Comparison of ENCODE assay signal across 36 cellular contexts in the genomic region with DNA sequence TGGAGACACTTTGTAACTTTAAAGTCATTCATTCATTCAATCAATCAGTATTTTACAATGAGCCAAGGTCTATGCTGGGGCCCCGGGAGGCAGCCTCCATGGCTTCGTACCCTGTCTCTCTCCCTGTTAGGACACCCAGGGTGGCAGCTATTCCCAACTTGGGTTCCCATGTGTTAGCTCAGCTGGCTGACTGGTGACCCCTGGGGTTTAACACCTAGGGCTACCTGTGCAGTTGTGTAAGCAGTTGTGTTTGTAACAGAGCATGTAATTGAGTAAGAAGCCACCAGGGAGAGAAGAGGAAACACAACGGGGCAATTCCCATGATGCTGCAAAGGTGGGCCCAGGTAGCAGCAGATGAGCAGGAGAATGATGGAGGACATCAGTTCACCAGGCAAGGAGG.
"Had no signal": no experiment of that assay in that cellular context is flagged by ENCODE, and none has a peak within 500 bp of the region (broad histone marks: within the 10 kb centered on the region; RNA-seq: fewer than 3 reads in every experiment).

No MANE protein-coding gene starts in this region.

- H3K4me1 ChIP-seq: adrenal gland, body of pancreas had no signal

- H3K4me3 ChIP-seq: adrenal gland, body of pancreas, K562, PC-9 had no signal

- DNase-seq: activated CD4-positive, alpha-beta T cell treated with anti-CD3 and anti-CD28 coated beads for 1 hour; activated CD4-positive, alpha-beta T cell treated with anti-CD3 and anti-CD28 coated beads, Interleukin-2, amount 10 ng/mL, durations not matched to agents 7 days and 5 days; activated CD4-positive, alpha-beta T cell treated with anti-CD3 and anti-CD28 coated beads, Interleukin-2, amount 50 U/mL, for 48 hours; activated CD4-positive, CD25-positive, alpha-beta regulatory T cell; activated CD8-positive, alpha-beta memory T cell treated with anti-CD3 and anti-CD28 coated beads, Interleukin-2, amount 50 U/mL, for 4 hours; activated gamma-delta T cell treated with Interleukin-2 at 50 U/mL for 16 hours; activated naive CD4-positive, alpha-beta T cell treated with anti-CD3 and anti-CD28 coated beads for 36 hours; activated T-cell treated with anti-CD3 and anti-CD28 coated beads for 4 hours; activated T-cell treated with anti-CD3 and anti-CD28 coated beads, Interleukin-2, amount 50 U/mL, for 4 hours; adrenal gland; body of pancreas; caudate nucleus; NCI-H1092 treated with DMSO at 0.1 percent for 48 hours; NCI-H146; NCI-H187; NCI-H2029 treated with DMSO at 0.1 percent for 48 hours; NCI-H2107; NCI-H2171; NCI-H524 treated with DMSO at 0.1 percent for 48 hours; NCI-H748 treated with DMSO at 0.1 percent for 48 hours; NK-92 treated with Interleukin-12 subunit alpha and Interleukin-12 subunit beta, amount 100 ng/mL, for 24 hours; PC-9; SIG-M5; T-cell; T-helper 2 cell; T-helper 9 cell; WERI-Rb-1 had no signal

- H3K9me3 ChIP-seq: adrenal gland, body of pancreas had no signal

- H3K27ac ChIP-seq: adrenal gland, PC-9, RWPE1, WERI-Rb-1 had no signal

- H3K36me3 Mint-ChIP-seq: activated naive CD4-positive, alpha-beta T cell treated with anti-CD3 and anti-CD28 coated beads, Interleukin-2, amount 50 U/mL, for 72 hours; T-cell had no signal

- H3K27me3 ChIP-seq: adrenal gland, body of pancreas had no signal

- H3K27ac Mint-ChIP-seq: activated CD4-positive, alpha-beta T cell treated with anti-CD3 and anti-CD28 coated beads, Interleukin-2, amount 10 ng/mL, durations not matched to agents 7 days and 5 days; activated naive CD4-positive, alpha-beta T cell treated with anti-CD3 and anti-CD28 coated beads for 36 hours; activated naive CD4-positive, alpha-beta T cell treated with anti-CD3 and anti-CD28 coated beads, Interleukin-2, amount 50 U/mL, for 72 hours; activated T-helper 1 cell treated with anti-CD3 and anti-CD28 coated beads, Interleukin-12 subunit alpha, Interleukin-12 subunit beta, Interleukin-2, Interleukin-4 antibody, amounts not matched to agents 30 ng/mL and 10 ng/mL and 1 ng/mL, durations not matched to agents 14 hours and 24 hours and 36 hours; T-cell had no signal

- H2AFZ ChIP-seq: PC-9 had no signal

- H3K27me3 Mint-ChIP-seq: activated CD4-positive, alpha-beta T cell treated with anti-CD3 and anti-CD28 coated beads, Interleukin-2, amount 10 ng/mL, durations not matched to agents 7 days and 5 days had no signal

- H3K9me3 Mint-ChIP-seq: activated CD4-positive, alpha-beta T cell treated with anti-CD3 and anti-CD28 coated beads, Interleukin-2, amount 10 ng/mL, durations not matched to agents 7 days and 5 days; activated naive CD4-positive, alpha-beta T cell treated with anti-CD3 and anti-CD28 coated beads for 36 hours; activated T-cell treated with anti-CD3 and anti-CD28 coated beads, Interleukin-2, amount 50 U/mL, for 4 hours; activated T-helper 1 cell treated with anti-CD3 and anti-CD28 coated beads, Interleukin-12 subunit alpha, Interleukin-12 subunit beta, Interleukin-2, Interleukin-4 antibody, amounts not matched to agents 30 ng/mL and 10 ng/mL and 1 ng/mL, durations not matched to agents 14 hours and 24 hours and 36 hours had no signal

- H3K36me3 ChIP-seq: adrenal gland, WERI-Rb-1 had no signal

- H3K4me2 ChIP-seq: PC-9 had no signal

- FAIRE-seq: astrocyte, bronchial epithelial cell, K562, RCC 7860 had no signal

- ATAC-seq: activated naive CD4-positive, alpha-beta T cell treated with anti-CD3 and anti-CD28 coated beads, Interleukin-2, amount 50 U/mL, for 72 hours; activated T-cell treated with anti-CD3 and anti-CD28 coated beads, Interleukin-2, amount 50 U/mL, for 4 hours; body of pancreas; K562; Right ventricle myocardium inferior; SK-N-SH treated with all-trans-retinoic acid at 6 μM for 48 hours; T-cell had no signal

- H3K4me1 Mint-ChIP-seq: activated CD4-positive, alpha-beta T cell treated with anti-CD3 and anti-CD28 coated beads, Interleukin-2, amount 10 ng/mL, durations not matched to agents 7 days and 5 days; T-cell had no signal

- H3K4me3 Mint-ChIP-seq: activated CD4-positive, alpha-beta T cell treated with anti-CD3 and anti-CD28 coated beads, Interleukin-2, amount 10 ng/mL, durations not matched to agents 7 days and 5 days; activated naive CD4-positive, alpha-beta T cell treated with anti-CD3 and anti-CD28 coated beads for 36 hours; activated T-cell treated with anti-CD3 and anti-CD28 coated beads, Interleukin-2, amount 50 U/mL, for 4 hours; activated T-helper 1 cell treated with anti-CD3 and anti-CD28 coated beads, Interleukin-12 subunit alpha, Interleukin-12 subunit beta, Interleukin-2, Interleukin-4 antibody, amounts not matched to agents 30 ng/mL and 10 ng/mL and 1 ng/mL, durations not matched to agents 14 hours and 24 hours and 36 hours; T-cell had no signal
